Comparison of ENCODE assay signal across 8 cellular contexts in the genomic region with DNA sequence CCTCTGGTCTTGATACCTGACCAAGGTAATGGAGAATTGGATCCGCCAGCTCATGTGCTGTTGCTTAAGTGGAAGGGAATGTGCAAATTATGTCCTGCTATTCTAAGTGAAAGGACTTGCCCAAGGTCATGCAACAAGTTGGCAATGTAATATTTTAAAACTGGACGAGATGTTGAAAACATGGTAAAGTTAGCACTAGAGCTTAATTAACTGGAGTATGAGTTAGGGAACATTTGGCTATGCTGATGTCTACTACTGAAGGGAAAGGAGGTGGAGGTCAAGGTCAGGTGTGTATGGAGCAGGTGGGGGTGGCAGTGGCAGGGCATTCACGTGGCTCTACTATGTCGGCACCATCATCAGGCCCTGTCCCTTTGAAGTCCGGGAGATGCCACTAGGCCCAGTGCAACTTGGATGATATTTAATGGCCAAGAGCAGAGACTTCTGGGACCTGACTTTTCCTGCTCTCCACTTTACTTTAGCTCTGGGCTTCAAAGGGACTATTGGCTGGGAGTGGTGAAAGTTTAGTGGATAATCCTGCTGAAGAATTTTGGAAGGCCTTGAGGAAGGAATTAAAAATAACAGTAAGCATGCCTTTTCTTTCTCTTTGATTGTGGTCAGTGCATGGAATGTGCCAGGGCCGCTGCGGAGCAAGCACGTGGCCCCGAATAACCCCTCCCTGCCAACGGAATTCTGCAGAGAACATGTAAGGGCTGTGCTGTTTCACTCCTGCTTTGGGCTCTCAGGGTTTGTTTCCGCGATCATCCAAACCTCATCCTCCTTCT. TPM values are rescaled to one million over a fixed set of nuclear protein-coding genes. Genes with fewer than 3 reads are reported as not detected.
DNase-seq lines count a peak whose midpoint lies in the region; ATAC-seq and TF ChIP-seq lines count a peak whose summit lies in the region.

No MANE protein-coding gene starts in this region.

- H3K4me3 ChIP-seq in Panc1 (ENCODE audit: low read depth in 2 of 2, low read length in 2 of 2), result no peak overlapping the region

- TSS peak; percentile 0 for BruUV-seq in Panc1 (replicated peaks; lab: Mats Ljungman, UMichigan)

- H3K4me1 Mint-ChIP-seq in CD4-positive, alpha-beta T cell (ENCODE audit: low read depth), result peaks cover 96% of the 10 kb centered on the region
- peaks cover 87% of the 10 kb centered on the region for H3K4me1 Mint-ChIP-seq in osteocyte (ENCODE audit: unreplicated experiment)

- peaks cover 11% of the 10 kb centered on the region; the same call in 1 of the 2 replicates for H3K36me3 ChIP-seq in Panc1 (ENCODE audit: control insufficient read depth, insufficient read depth, low read length)

- no peak for TF ChIP-seq CTCF in CD4-positive, alpha-beta T cell (IDR thresholded peaks at IDR 0.05)
- TF ChIP-seq CTCF in Panc1 (IDR thresholded peaks at IDR 0.05) (no peak), osteocyte (IDR thresholded peaks at IDR 0.05) (no peak)

- ATAC-seq in CD4-positive, alpha-beta T cell (ENCODE audit: poor library complexity), result no peak
- peak; percentile 3; the same call in 1 of the 2 replicates for ATAC-seq in Panc1

- peak overlapping the region; percentile 89 for H3K27ac Mint-ChIP-seq in CD4-positive, alpha-beta T cell
- peak overlapping the region; percentile 78 for H3K27ac Mint-ChIP-seq in osteocyte (ENCODE audit: unreplicated experiment)

- H3K4me3 Mint-ChIP-seq in CD4-positive, alpha-beta T cell, result no peak overlapping the region
- H3K4me3 Mint-ChIP-seq in osteocyte (ENCODE audit: unreplicated experiment), result peak overlapping the region; percentile 14

- no peaks in the 10 kb centered on the region for H3K9me3 Mint-ChIP-seq in CD4-positive, alpha-beta T cell
- H3K9me3 Mint-ChIP-seq in osteocyte (ENCODE audit: unreplicated experiment), result no peaks in the 10 kb centered on the region

- H3K36me3 Mint-ChIP-seq in CD4-positive, alpha-beta T cell (ENCODE audit: low read depth), result peaks cover 4% of the 10 kb centered on the region
- H3K36me3 Mint-ChIP-seq in osteocyte (ENCODE audit: unreplicated experiment), result peaks cover 6% of the 10 kb centered on the region

- CTCF ChIA-PET in CD4-positive, alpha-beta T cell (lab: Charles Lee), result interaction anchor here (0.9 to 3.4 kb wide), 11 partner anchors 10 to 160 kb away, joined by 3 to 13 read pairs (median 4); a partner anchor contains a TSS
- CTCF ChIA-PET in Panc1 (lab: Charles Lee), result no interaction called here

- POLR2A ChIA-PET in CD4-positive, alpha-beta T cell (lab: Charles Lee), result interaction anchor here (0.6 to 9.8 kb wide), 7 partner anchors 11 to 69 kb away, joined by 3 to 119 read pairs (median 7); a partner anchor contains a TSS
- POLR2A ChIA-PET in Panc1 (lab: Charles Lee), result no interaction called here

- no peak overlapping the region for H3K27ac ChIP-seq in CD4-positive, alpha-beta T cell (ENCODE audit: low read depth, low read length)
- peak overlapping the region; percentile 100 for H3K27ac ChIP-seq in Panc1 (ENCODE audit: low read length)

- no peaks in the 10 kb centered on the region for H3K9me3 ChIP-seq in CD4-positive, alpha-beta T cell (ENCODE audit: control insufficient read depth, low read length)
- H3K9me3 ChIP-seq in Panc1 (ENCODE audit: control insufficient read depth, insufficient read depth, low read depth, low read length), result no peaks in the 10 kb centered on the region

- DNase-seq in CD4-positive, alpha-beta T cell, result no peak
- DNase-seq in Panc1 (ENCODE audit: low read depth, low spot score) (no peak), epidermal melanocyte (ENCODE audit: insufficient read length, low spot score) (peak; percentile 85), osteocyte (ENCODE audit: extremely low spot score, unreplicated experiment) (no peak), COLO829 (ENCODE audit: low spot score) (no peak), NCI-H1417 (lab: John Stamatoyannopoulos, UW) (no peak), LoVo (ENCODE audit: low spot score) (no peak), activated gamma-delta T cell treated with Interleukin-2 at 50 U/mL for 16 hours (no peak)

- peaks cover 100% of the 10 kb centered on the region for H3K4me1 ChIP-seq in Panc1 (ENCODE audit: control insufficient read depth, insufficient read depth, low read length)

- intact Hi-C loops in CD4-positive, alpha-beta T cell (cut with DNase I, micrococcal nuclease), result loop anchor here (5.0 kb wide), 3 partner anchors 37 to 52 kb away; no protein-coding TSS in a partner anchor
- intact Hi-C loops in Panc1 (cut with micrococcal nuclease; ENCODE audit: unreplicated experiment), result no loop called here

- in situ Hi-C loops in Panc1 (cut with HindIII; ENCODE audit: low pct_unique_long_range_greater_than_20kb, low sequenced_read_pairs), result no loop called here

- no peaks in the 10 kb centered on the region for H3K27me3 Mint-ChIP-seq in CD4-positive, alpha-beta T cell
- H3K27me3 Mint-ChIP-seq in osteocyte (ENCODE audit: unreplicated experiment), result no peaks in the 10 kb centered on the region

- no peaks in the 10 kb centered on the region for H3K27me3 ChIP-seq in CD4-positive, alpha-beta T cell (ENCODE audit: control insufficient read depth, insufficient read depth, low read length)
- H3K27me3 ChIP-seq in Panc1 (ENCODE audit: control insufficient read depth, insufficient read depth, low read length), result no peaks in the 10 kb centered on the region

RNA-seq across cellular contexts. Expression of a gene that starts 14.9 kb away (rescaled TPM):
- 10 to 100 TPM; 30.0 to 31.0 TPM for total RNA-seq in CD4-positive, alpha-beta T cell
- total RNA-seq in Panc1 (2021; ENCODE audit: unreplicated experiment) (394 TPM), osteocyte (35.8 and 39.7 TPM in 2 replicates)
- 255 TPM for polyA plus RNA-seq in Panc1 (2012; ENCODE audit: insufficient read length)
